In the genomic region with DNA sequence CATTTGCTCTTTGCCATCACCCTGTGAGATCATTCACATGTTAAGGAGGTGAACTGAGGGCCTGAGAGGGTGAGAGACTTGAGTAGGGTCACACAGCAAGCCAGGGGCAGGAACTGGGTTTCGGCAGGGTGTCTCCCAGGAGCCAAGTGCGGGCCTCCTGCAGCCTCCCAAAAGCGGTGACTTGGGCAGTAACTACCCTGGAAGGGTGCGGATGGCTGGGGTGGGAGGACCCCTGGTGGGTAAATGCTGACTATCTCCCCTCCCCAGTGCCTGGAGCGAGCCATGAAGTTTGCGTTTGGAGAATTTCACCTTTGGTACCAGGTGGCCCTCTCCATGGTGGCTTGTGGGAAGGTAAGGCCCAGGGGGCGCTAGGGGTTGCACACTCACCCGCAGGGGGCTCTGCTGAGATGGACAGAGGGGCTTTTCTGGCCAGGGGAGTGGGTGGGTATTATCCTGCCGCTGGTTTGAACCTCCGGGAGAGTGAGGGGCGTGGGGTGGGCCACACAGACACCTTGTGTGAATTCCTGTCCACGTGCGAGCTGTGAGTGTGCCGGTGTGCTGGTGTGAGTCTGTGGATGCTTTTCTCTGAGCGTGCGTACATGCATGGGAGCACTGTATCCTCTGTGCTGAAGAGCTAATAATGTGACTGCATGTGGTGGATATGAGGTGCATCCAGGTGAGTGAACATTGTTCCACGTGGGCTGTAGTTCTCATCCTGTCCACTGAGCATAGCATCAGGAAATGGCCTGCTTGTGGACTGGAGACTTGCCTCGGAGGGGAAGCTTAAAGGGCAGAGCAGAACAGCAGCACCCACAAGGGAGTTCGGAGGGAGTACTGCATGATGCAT, we compare ENCODE assay signal across 17 cellular contexts.
DNase-seq lines count a peak whose midpoint lies in the region; ATAC-seq, FAIRE-seq and TF ChIP-seq lines count a peak whose summit lies in the region.
"Had no signal": no experiment of that assay in that cellular context is flagged by ENCODE, and none has a peak within 500 bp of the region (broad histone marks: within the 10 kb centered on the region; RNA-seq: fewer than 3 reads in every experiment).

No MANE protein-coding gene starts in this region.

- POLR2A ChIA-PET in activated CD4-positive, alpha-beta memory T cell treated with anti-CD3 and anti-CD28 coated beads, Interleukin-2, amount 10 ng/mL, durations not matched to agents 7 days and 5 days (lab: Charles Lee) = no interaction called here

- peak overlapping the region; percentile 35 for H3K27ac Mint-ChIP-seq in central memory CD8-positive, alpha-beta T cell (ENCODE audit: low read depth)
- peak overlapping the region; percentile 80 for H3K27ac Mint-ChIP-seq in nephron progenitor cell
- H3K27ac Mint-ChIP-seq in activated CD4-positive, alpha-beta memory T cell treated with anti-CD3 and anti-CD28 coated beads, Interleukin-2, amount 10 ng/mL, durations not matched to agents 7 days and 5 days = no peak overlapping the region

- H3K9ac ChIP-seq in GM23248 = no peak overlapping the region

- TF ChIP-seq CTCF in right atrium auricular region (IDR thresholded peaks at IDR 0.05) (no peak), nephron progenitor cell (IDR thresholded peaks at IDR 0.05) (no peak)

- H2AFZ ChIP-seq in GM23248 = no peak overlapping the region

- H3K27ac ChIP-seq in right atrium auricular region (peak overlapping the region; percentile 59 to 81), GM23248 (no peak overlapping the region)

- in situ Hi-C loops in GM23248 (cut with MboI) = no loop called here

- DNase-seq in right atrium auricular region (ENCODE audit: low spot score) (no peak), left ventricle myocardium superior (no peak), nephron progenitor cell (no peak), urothelium cell line (ENCODE audit: low spot score) (no peak), GM23248 (no peak)
- no peak for DNase-seq in central memory CD8-positive, alpha-beta T cell (ENCODE audit: low spot score in 2 of 2)
- DNase-seq in activated CD4-positive, alpha-beta memory T cell treated with anti-CD3 and anti-CD28 coated beads, Interleukin-2, amount 10 ng/mL, durations not matched to agents 7 days and 5 days = no peak
- DNase-seq: activated CD4-positive, alpha-beta T cell treated with anti-CD3 and anti-CD28 coated beads, Interleukin-2, amount 50 U/mL, for 1 hour; activated T-cell treated with anti-CD3 and anti-CD28 coated beads, Interleukin-2, amount 50 U/mL, for 48 hours; effector CD8-positive, alpha-beta T cell; foreskin melanocyte; MM.1S; NK-92 treated with Interleukin-12 subunit alpha and Interleukin-12 subunit beta, amount 100 ng/mL, for 24 hours; SHP77; T1000 had no signal

- no peaks in the 10 kb centered on the region for H3K9me2 ChIP-seq in GM23248 (ENCODE audit: insufficient read depth)

- H3K9me3 ChIP-seq in right atrium auricular region (no peaks in the 10 kb centered on the region), GM23248 (ENCODE audit: low read depth) (no peaks in the 10 kb centered on the region)

- H3K4me1 Mint-ChIP-seq in central memory CD8-positive, alpha-beta T cell = peaks cover 5% of the 10 kb centered on the region
- peaks cover 92% of the 10 kb centered on the region for H3K4me1 Mint-ChIP-seq in nephron progenitor cell
- peaks cover 20% of the 10 kb centered on the region for H3K4me1 Mint-ChIP-seq in activated CD4-positive, alpha-beta memory T cell treated with anti-CD3 and anti-CD28 coated beads, Interleukin-2, amount 10 ng/mL, durations not matched to agents 7 days and 5 days

- 80 to 82% methylated on average over 18 to 19 of the region's 19 CpGs for WGBS in GM23248 (ENCODE audit: low coverage in 1 of 2, low lambda C conversion rate in 2 of 2, missing lambda C conversion rate in 2 of 2), 2 experiments

- no peaks in the 10 kb centered on the region for H3K9me3 Mint-ChIP-seq in central memory CD8-positive, alpha-beta T cell
- H3K9me3 Mint-ChIP-seq in nephron progenitor cell = no peaks in the 10 kb centered on the region
- no peaks in the 10 kb centered on the region for H3K9me3 Mint-ChIP-seq in activated CD4-positive, alpha-beta memory T cell treated with anti-CD3 and anti-CD28 coated beads, Interleukin-2, amount 10 ng/mL, durations not matched to agents 7 days and 5 days

- no peaks in the 10 kb centered on the region for H4K20me1 ChIP-seq in GM23248 (ENCODE audit: insufficient read depth)

- ATAC-seq in left ventricle myocardium superior (no peak), GM21423 (IDR thresholded peaks at IDR 0.05; ENCODE audit: unreplicated experiment) (no peak)
- ATAC-seq in central memory CD8-positive, alpha-beta T cell (replicated peaks; ENCODE audit: extremely low read depth, poor library complexity, severe bottlenecking) = no peak

- no peak overlapping the region for H3K4me2 ChIP-seq in GM23248 (ENCODE audit: unreplicated experiment)

- intact Hi-C loops in left ventricle myocardium superior (cut with micrococcal nuclease) = no loop called here

- peaks cover 20% of the 10 kb centered on the region for H3K36me3 Mint-ChIP-seq in central memory CD8-positive, alpha-beta T cell (ENCODE audit: insufficient read depth)
- H3K36me3 Mint-ChIP-seq in nephron progenitor cell (ENCODE audit: low read depth) = no peaks in the 10 kb centered on the region
- peaks cover 32% of the 10 kb centered on the region for H3K36me3 Mint-ChIP-seq in activated CD4-positive, alpha-beta memory T cell treated with anti-CD3 and anti-CD28 coated beads, Interleukin-2, amount 10 ng/mL, durations not matched to agents 7 days and 5 days (ENCODE audit: low read depth)

- no peak overlapping the region for H3K4me3 Mint-ChIP-seq in central memory CD8-positive, alpha-beta T cell
- H3K4me3 Mint-ChIP-seq in nephron progenitor cell = no peak overlapping the region
- no peak overlapping the region for H3K4me3 Mint-ChIP-seq in activated CD4-positive, alpha-beta memory T cell treated with anti-CD3 and anti-CD28 coated beads, Interleukin-2, amount 10 ng/mL, durations not matched to agents 7 days and 5 days

- H3K36me3 ChIP-seq in right atrium auricular region (peaks cover 11% of the 10 kb centered on the region), GM23248 (ENCODE audit: low read depth) (peaks cover 39% of the 10 kb centered on the region)

- peak; percentile 81 for FAIRE-seq in urothelium cell line (lab: Jason Lieb, UNC)
- FAIRE-seq: keratinocyte had no signal

- H3K4me3 ChIP-seq in right atrium auricular region (no peak overlapping the region), GM23248 (no peak overlapping the region)

- H3K27me3 Mint-ChIP-seq in central memory CD8-positive, alpha-beta T cell = no peaks in the 10 kb centered on the region
- H3K27me3 Mint-ChIP-seq in nephron progenitor cell (ENCODE audit: low read depth, poor library complexity) = peaks cover 5% of the 10 kb centered on the region
- H3K27me3 Mint-ChIP-seq in activated CD4-positive, alpha-beta memory T cell treated with anti-CD3 and anti-CD28 coated beads, Interleukin-2, amount 10 ng/mL, durations not matched to agents 7 days and 5 days = no peaks in the 10 kb centered on the region

- H3K4me1 ChIP-seq in right atrium auricular region (peaks cover 0 to 87% of the 10 kb centered on the region in 2 donors), GM23248 (ENCODE audit: insufficient read depth) (peaks cover 18% of the 10 kb centered on the region)

- H3K27me3 ChIP-seq in right atrium auricular region (no peaks in the 10 kb centered on the region), GM23248 (replicated peaks; ENCODE audit: insufficient read depth) (no peaks in the 10 kb centered on the region)

- CTCF ChIA-PET in activated CD4-positive, alpha-beta memory T cell treated with anti-CD3 and anti-CD28 coated beads, Interleukin-2, amount 10 ng/mL, durations not matched to agents 7 days and 5 days (lab: Charles Lee) = no interaction called here

- H3K79me2 ChIP-seq in GM23248 (ENCODE audit: insufficient read depth) = no peaks in the 10 kb centered on the region

- peaks cover 11% of the 10 kb centered on the region; the same call in 1 of the 2 replicates for H3F3A ChIP-seq in GM23248 (ENCODE audit: insufficient read depth)
